In genomic region chr9:127973169-127974001, GRCh38 we compare ENCODE assay signal across 1 cellular context.
TF ChIP-seq lines count a peak whose summit lies in the region.

No MANE protein-coding gene starts in this region.

TF ChIP-seq in GM23338, 12 proteins besides CTCF, POLR2A, EP300 and RAD21 (continued from another document):
- no peak for TF ChIP-seq ZNF462 (CRISPR knock-in tag; IDR thresholded peaks at IDR 0.05)
- TF ChIP-seq EZH2phosphoT487 (IDR thresholded peaks at IDR 0.05; ENCODE audit: unreplicated experiment) = no peak
- no peak for TF ChIP-seq EZH2 (IDR thresholded peaks at IDR 0.05; ENCODE audit: low read depth, unreplicated experiment)
- no peak for TF ChIP-seq STAT1 (IDR thresholded peaks at IDR 0.05; ENCODE audit: unreplicated experiment)
- TF ChIP-seq JUNB (IDR thresholded peaks at IDR 0.05; ENCODE audit: unreplicated experiment) = no peak
